ENCODE assay signal across 10 cellular contexts in genomic region chr3:194322701-194323174, GRCh38. TPM values are rescaled to one million over a fixed set of nuclear protein-coding genes. Genes with fewer than 3 reads are reported as not detected.
DNase-seq lines count a peak whose midpoint lies in the region; ATAC-seq, FAIRE-seq and TF ChIP-seq lines count a peak whose summit lies in the region.
"Had no signal": no experiment of that assay in that cellular context is flagged by ENCODE, and none has a peak within 500 bp of the region (broad histone marks: within the 10 kb centered on the region; RNA-seq: fewer than 3 reads in every experiment).

No MANE protein-coding gene starts in this region.

- POLR2A ChIA-PET in GM12878 (lab: Charles Lee), result no interaction called here

- no peak for TF ChIP-seq EP300 in GM12878 (IDR thresholded peaks at IDR 0.05; ENCODE audit: borderline replicate concordance in 1 of 2, control insufficient read depth in 1 of 2, low read depth in 2 of 2, low read length in 2 of 2)

- peaks cover 14% of the 10 kb centered on the region; the same call in 2 of the 3 replicates for H3K9me3 ChIP-seq in GM12878 (replicated peaks; ENCODE audit: control insufficient read depth, insufficient read depth, low read length)
- H3K9me3 ChIP-seq in trophoblast cell (ENCODE audit: insufficient read depth, low read depth, low read length), result peaks cover 34% of the 10 kb centered on the region
- peaks cover 30% of the 10 kb centered on the region; the same call in 1 of the 2 replicates for H3K9me3 ChIP-seq in Karpas-422 (ENCODE audit: low read length)

- TF ChIP-seq RAD21 in GM12878 (IDR thresholded peaks at IDR 0.05; ENCODE audit: insufficient read depth, low read depth, low read length), result no peak

- H3K79me2 ChIP-seq in GM12878 (ENCODE audit: control insufficient read depth, insufficient read depth, low read length) (no peaks in the 10 kb centered on the region), trophoblast cell (ENCODE audit: control insufficient read depth, insufficient read depth, low read length, poor library complexity) (no peaks in the 10 kb centered on the region), Karpas-422 (ENCODE audit: low read length) (no peaks in the 10 kb centered on the region)

- 55% methylated on average over 16 of the region's 17 CpGs for WGBS in GM12878 (ENCODE audit: insufficient coverage, insufficient replicate concordance, low lambda C conversion rate, missing lambda C conversion rate)
- no CpG with 5 or more reads among the region's 17 CpGs for WGBS in trophoblast cell (ENCODE audit: extremely low coverage, insufficient coverage, insufficient read length)

- peaks cover 3% of the 10 kb centered on the region; the same call in 1 of the 2 replicates for H3K4me1 ChIP-seq in GM12878 (ENCODE audit: control insufficient read depth, insufficient read depth, low read length)
- H3K4me1 ChIP-seq in trophoblast cell (ENCODE audit: control insufficient read depth in 1 of 2, insufficient read depth in 2 of 2, low read length in 2 of 2), result peaks cover 5 to 20% of the 10 kb centered on the region in 2 experiments
- no peaks in the 10 kb centered on the region for H3K4me1 ChIP-seq in Karpas-422 (ENCODE audit: low read length)

- DNase-seq in NCI-H2171 treated with DMSO at 0.1 percent for 48 hours (lab: John Stamatoyannopoulos, UW) (peak; percentile 10), NCI-H2171 (lab: John Stamatoyannopoulos, UW) (no peak), HT-29 (ENCODE audit: low spot score) (peak; percentile 89), GM12878 (ENCODE audit: low read depth, low spot score) (no peak), trophoblast cell (peak in 1 of 2 donors; percentile 50), amygdala (lab: John Stamatoyannopoulos, UW) (no peak), Karpas-422 (no peak)

- H3K23ac ChIP-seq in trophoblast cell (ENCODE audit: low read length), result no peak overlapping the region

- H4K91ac ChIP-seq in trophoblast cell (ENCODE audit: low read depth, low read length), result no peak overlapping the region

- in situ Hi-C loops in GM12878 (cut with MboI), result no loop called here

- no peak overlapping the region for H2BK120ac ChIP-seq in trophoblast cell (ENCODE audit: insufficient read depth, low read length, poor library complexity)

- TF ChIP-seq CTCF in GM12878 (IDR thresholded peaks at IDR 0.05 in 2 of 3, conservative IDR thresholded peaks at IDR 0.05 in 1 of 3; ENCODE audit: control insufficient read depth in 2 of 3, extremely low read depth in 1 of 3, insufficient read depth in 1 of 3, low read depth in 3 of 3, low read length in 3 of 3), result no peak

- H4K8ac ChIP-seq in trophoblast cell (ENCODE audit: low read depth, low read length), result no peak overlapping the region

- H3K4me2 ChIP-seq in GM12878 (ENCODE audit: control insufficient read depth, insufficient read depth) (no peak overlapping the region), trophoblast cell (ENCODE audit: low read length) (no peak overlapping the region), Karpas-422 (ENCODE audit: low read depth, low read length, poor library complexity, severe bottlenecking) (no peak overlapping the region)

- no peak overlapping the region for H2BK12ac ChIP-seq in trophoblast cell (ENCODE audit: low read length)

- ATAC-seq in GM12878 (no peak), GM19023 (IDR thresholded peaks at IDR 0.05; ENCODE audit: unreplicated experiment) (no peak)

- intact Hi-C loops in GM12878 (cut with micrococcal nuclease; ENCODE audit: unreplicated experiment), result no loop called here

- FAIRE-seq in GM12878 (lab: Jason Lieb, UNC), result no peak
- FAIRE-seq: GM19239 had no signal

- H2BK5ac ChIP-seq in trophoblast cell (ENCODE audit: low read depth, low read length, poor library complexity), result no peak overlapping the region

- CTCF ChIA-PET in GM12878 (lab: Yijun Ruan, JAX), result no interaction called here

- H2AFZ ChIP-seq in GM12878 (ENCODE audit: control insufficient read depth, low read depth, low read length) (no peak overlapping the region), trophoblast cell (ENCODE audit: insufficient read depth, low read length, poor library complexity) (no peak overlapping the region), Karpas-422 (ENCODE audit: low read length) (no peak overlapping the region)

- peak overlapping the region; percentile 14 for H3K14ac ChIP-seq in trophoblast cell (ENCODE audit: low read length)

- H3K27ac ChIP-seq in GM12878 (ENCODE audit: control insufficient read depth, insufficient read depth) (no peak overlapping the region), trophoblast cell (ENCODE audit: low read depth, low read length) (no peak overlapping the region), Karpas-422 (ENCODE audit: low read length) (no peak overlapping the region)

- no peak overlapping the region for H3K4ac ChIP-seq in trophoblast cell (ENCODE audit: low read depth, low read length)

- TF ChIP-seq POLR2A in GM12878 (IDR thresholded peaks at IDR 0.05; ENCODE audit: low read depth, low read length), result no peak

- no peak overlapping the region for H2AK5ac ChIP-seq in trophoblast cell (ENCODE audit: low read length)

- no peak overlapping the region for H3K18ac ChIP-seq in trophoblast cell (ENCODE audit: low read length)

- H4K20me1 ChIP-seq in GM12878 (ENCODE audit: control insufficient read depth, insufficient read depth), result no peaks in the 10 kb centered on the region
- no peaks in the 10 kb centered on the region for H4K20me1 ChIP-seq in Karpas-422 (ENCODE audit: insufficient read depth, low read depth, low read length)

- RAD21 ChIA-PET in GM12878 (lab: Charles Lee; ENCODE audit: unreplicated experiment), result interaction anchor here (0.6 kb wide), 1 partner anchor 183 kb away, joined by 3 read pairs; no protein-coding TSS in a partner anchor

- H3K27me3 ChIP-seq in GM12878 (replicated peaks in 1 of 2; ENCODE audit: control insufficient read depth in 2 of 2, insufficient read depth in 2 of 2, low read length in 1 of 2) (no peaks in the 10 kb centered on the region), trophoblast cell (ENCODE audit: insufficient read depth, low read length) (no peaks in the 10 kb centered on the region), Karpas-422 (ENCODE audit: low read length) (no peaks in the 10 kb centered on the region; the same call in 1 of the 2 replicates)

- H3K9me2 ChIP-seq in Karpas-422 (replicated peaks; ENCODE audit: insufficient read depth, low read length), result no peaks in the 10 kb centered on the region

- no peaks in the 10 kb centered on the region for H3K36me3 ChIP-seq in GM12878 (ENCODE audit: control insufficient read depth in 2 of 2, insufficient read depth in 2 of 2, low read length in 1 of 2)
- no peaks in the 10 kb centered on the region for H3K36me3 ChIP-seq in trophoblast cell (ENCODE audit: control insufficient read depth in 1 of 2, insufficient read depth in 2 of 2, low read length in 2 of 2)
- no peaks in the 10 kb centered on the region for H3K36me3 ChIP-seq in Karpas-422 (ENCODE audit: insufficient read depth, low read length)

- BruUV-seq in GM12878 (replicated peaks; lab: Mats Ljungman, UMichigan), result no TSS peak

- no peak overlapping the region for H4K12ac ChIP-seq in trophoblast cell (ENCODE audit: low read depth, low read length)

- H3K79me1 ChIP-seq in trophoblast cell (ENCODE audit: low read length), result no peaks in the 10 kb centered on the region

- H3K9ac ChIP-seq in GM12878 (ENCODE audit: control insufficient read depth, insufficient read depth, low read length), result no peak overlapping the region
- no peak overlapping the region for H3K9ac ChIP-seq in trophoblast cell (ENCODE audit: low read length)
- no peak overlapping the region for H3K9ac ChIP-seq in Karpas-422 (ENCODE audit: low read length)

- H3K4me3 ChIP-seq in GM12878 (no peak overlapping the region), trophoblast cell (ENCODE audit: low read depth, low read length) (peak overlapping the region; percentile 25), Karpas-422 (ENCODE audit: low read length) (no peak overlapping the region)

- SMC1A ChIA-PET in GM12878 (lab: Charles Lee; ENCODE audit: uncharacterized antibody, unreplicated experiment), result no interaction called here

RNA-seq across cellular contexts. Expression of gene CPN2, which starts 28.4 kb away (rescaled TPM):
- not detected in 2 replicates for total RNA-seq in HT-29 (2014; rRNA removed; shearing (Covaris generic))
- not detected in 2 replicates for total RNA-seq in GM12878 (2013; cell fraction: nucleolus; rRNA removed)
- total RNA-seq in GM12878 (2014; rRNA removed) (not detected in 2 replicates), GM12878 (2014; rRNA removed; fragmentation: Illumina TruSeq; extraction: Trizol) (not detected in 2 replicates), GM12878 (2021) (0.05 TPM in 1 of 2 replicates, not detected in the other)
- polyA plus RNA-seq in GM12878 (2011; ENCODE audit: low read depth), result not detected
- polyA plus RNA-seq in GM12878 (2011; rRNA removed) (not detected in 2 replicates), GM12878 (2014; fragmentation: Illumina TruSeq; extraction: Trizol) (not detected in 2 replicates), GM12878 (2014; fragmentation: Nextera tagmentation; extraction: Ambion mirVana) (not detected), GM12878 (2014; rRNA removed) (not detected in 2 replicates), GM12878 (2016; fragmentation: Nextera tagmentation; extraction: Ambion mirVana) (not detected)
- not detected in 2 replicates for polyA plus RNA-seq in GM12878 (2011; cell fraction: cytosol; rRNA removed)
- not detected in 2 replicates for polyA plus RNA-seq in GM12878 (2011; cell fraction: nucleus; rRNA removed)
- polyA plus RNA-seq in GM12878 (2012), result not detected in 2 replicates
- not detected in 2 replicates for polyA minus RNA-seq in GM12878 (2011; rRNA and poly(A)+ RNA removed)
- not detected in 2 replicates for polyA minus RNA-seq in GM12878 (2011; cell fraction: cytosol; rRNA and poly(A)+ RNA removed)
- not detected in 2 replicates for polyA minus RNA-seq in GM12878 (2011; cell fraction: nucleus; rRNA and poly(A)+ RNA removed)
- polyA plus RNA-seq in trophoblast cell (2013), result 0.01 TPM in 2 replicates
- total RNA-seq in Karpas-422 (2014; rRNA removed; shearing (Covaris generic); ENCODE audit: low replicate concordance), result not detected in 2 replicates
- total RNA-seq: activated CD8-positive, alpha-beta memory T cell treated with anti-CD3 and anti-CD28 coated beads for 36 hours had no signal

RNA-seq across cellular contexts. Expression of gene LRRC15, which starts 46.8 kb away (rescaled TPM):
- total RNA-seq in HT-29 (2014; rRNA removed; shearing (Covaris generic)), result not detected in 2 replicates
- total RNA-seq in GM12878 (2013; cell fraction: nucleolus; rRNA removed), result not detected in 2 replicates
- total RNA-seq in GM12878 (2014; rRNA removed) (not detected in 2 replicates), GM12878 (2014; rRNA removed; fragmentation: Illumina TruSeq; extraction: Trizol) (not detected in 2 replicates), GM12878 (2021) (not detected in 2 replicates)
- polyA plus RNA-seq in GM12878 (2011; ENCODE audit: low read depth), result not detected
- polyA plus RNA-seq in GM12878 (2011; rRNA removed) (not detected in 2 replicates), GM12878 (2014; fragmentation: Illumina TruSeq; extraction: Trizol) (not detected in 2 replicates), GM12878 (2014; fragmentation: Nextera tagmentation; extraction: Ambion mirVana) (not detected), GM12878 (2014; rRNA removed) (not detected in 2 replicates), GM12878 (2016; fragmentation: Nextera tagmentation; extraction: Ambion mirVana) (not detected)
- polyA plus RNA-seq in GM12878 (2011; cell fraction: cytosol; rRNA removed), result not detected in 2 replicates
- not detected in 2 replicates for polyA plus RNA-seq in GM12878 (2011; cell fraction: nucleus; rRNA removed)
- polyA plus RNA-seq in GM12878 (2012), result not detected in 2 replicates
- not detected in 2 replicates for polyA minus RNA-seq in GM12878 (2011; rRNA and poly(A)+ RNA removed)
- polyA minus RNA-seq in GM12878 (2011; cell fraction: cytosol; rRNA and poly(A)+ RNA removed), result not detected in 2 replicates
- not detected in 2 replicates for polyA minus RNA-seq in GM12878 (2011; cell fraction: nucleus; rRNA and poly(A)+ RNA removed)
- polyA plus RNA-seq in trophoblast cell (2013), result 2.4 and 2.6 TPM in 2 replicates
- total RNA-seq in Karpas-422 (2014; rRNA removed; shearing (Covaris generic); ENCODE audit: low replicate concordance), result not detected in 2 replicates
- total RNA-seq: activated CD8-positive, alpha-beta memory T cell treated with anti-CD3 and anti-CD28 coated beads for 36 hours had no signal

Comparison
In these comparisons a context has a peak if more than half of its experiments do, and no peak if none do; other contexts are left out.
1. DNase-seq: peak in NCI-H2171 treated with DMSO at 0.1 percent for 48 hours (single experiment) and HT-29 (single experiment); none in NCI-H2171 (single experiment), GM12878 (single experiment), amygdala (0 of 56) and Karpas-422 (single experiment).